Comparison of ENCODE assay signal across 6 cellular contexts in the genomic region with DNA sequence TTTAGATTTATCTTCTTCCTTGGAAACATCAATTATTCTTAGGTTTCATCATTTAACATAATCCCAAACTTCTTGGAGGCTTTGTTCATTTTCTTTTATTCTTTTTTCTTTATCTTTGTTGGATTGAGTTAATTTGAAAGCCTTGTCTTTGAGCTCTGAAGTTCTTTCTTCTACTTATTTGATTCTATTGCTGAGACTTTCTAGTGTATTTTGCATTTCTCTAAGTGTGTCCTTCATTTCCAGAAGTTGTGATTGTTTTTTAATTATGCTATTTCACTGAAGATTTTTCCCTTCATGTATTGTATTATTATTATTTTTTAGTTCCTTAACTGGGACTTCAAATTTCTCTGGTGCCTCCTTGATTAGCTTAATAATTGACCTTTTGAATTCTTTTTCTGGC.
DNase-seq lines count a peak whose midpoint lies in the region; ATAC-seq, FAIRE-seq and TF ChIP-seq lines count a peak whose summit lies in the region.
"Not testable (repeated sequence)": the region's sequence is repeated elsewhere in the genome, so short reads cannot be mapped to it uniquely, and the experiment has no call there.

No MANE protein-coding gene starts in this region.

- H3K4me1 Mint-ChIP-seq in endothelial cell (ENCODE audit: unreplicated experiment): not testable (repeated sequence)

- not testable (repeated sequence) for H4K20me1 ChIP-seq in HCT116 (ENCODE audit: insufficient read depth); KMS-11 (ENCODE audit: insufficient read depth); HepG2 (ENCODE audit: insufficient read depth, low read length)

- not testable (repeated sequence) for H3K9me3 ChIP-seq in HCT116 (ENCODE audit: control insufficient read depth in 1 of 2, insufficient read depth in 1 of 2, low read depth in 1 of 2, low read length in 2 of 2); small intestine (ENCODE audit: control insufficient read depth, low read depth)
- H3K9me3 ChIP-seq in HepG2 (ENCODE audit: low read length): peaks cover 22% of the 10 kb centered on the region

- DNase-seq in HCT116 (ENCODE audit: low read depth, low spot score); endothelial cell (ENCODE audit: low spot score); HepG2 (ENCODE audit: low spot score); small intestine: not testable (repeated sequence)

- H3K27me3 Mint-ChIP-seq in endothelial cell (ENCODE audit: unreplicated experiment): not testable (repeated sequence)

- FAIRE-seq in TTC549 (lab: Jason Lieb, UNC): peak; percentile 3
- not testable (repeated sequence) for FAIRE-seq in HepG2 (lab: Jason Lieb, UNC)
- FAIRE-seq in small intestine (lab: Jason Lieb, UNC): peak; percentile 65

- intact Hi-C loops in HCT116 (cut with micrococcal nuclease); HepG2 (cut with micrococcal nuclease; ENCODE audit: unreplicated experiment): not testable (repeated sequence)

- ATAC-seq in HCT116, HepG2: not testable (repeated sequence)

- POLR2A ChIA-PET in HCT116 (lab: Charles Lee); HepG2 (lab: Yijun Ruan, JAX): not testable (repeated sequence)

- H3K27ac ChIP-seq in HCT116 (ENCODE audit: low read depth, low read length); HepG2 (ENCODE audit: extremely low read length, insufficient read depth, low read length); small intestine (ENCODE audit: low read depth in 1 of 2, low read length in 1 of 2): not testable (repeated sequence)
- peak overlapping the region; percentile 82; the same call in 1 of the 2 replicates for H3K27ac ChIP-seq in KMS-11

- not testable (repeated sequence) for TF ChIP-seq EP300 in HepG2 (IDR thresholded peaks at IDR 0.05; ENCODE audit: low read depth in 2 of 2, low read length in 2 of 2); HepG2 (CRISPR knock-in tag; IDR thresholded peaks at IDR 0.05; ENCODE audit: borderline replicate concordance)

- not testable (repeated sequence) for H3K27ac Mint-ChIP-seq in endothelial cell (ENCODE audit: unreplicated experiment)

- not testable (repeated sequence) for H3K36me3 Mint-ChIP-seq in endothelial cell (ENCODE audit: low read depth, unreplicated experiment)

- not testable (repeated sequence) for H3K79me2 ChIP-seq in HCT116 (ENCODE audit: insufficient read depth, low read length); KMS-11 (ENCODE audit: insufficient read depth, low read depth); HepG2 (ENCODE audit: insufficient read depth, low read length)

- not testable (repeated sequence) for H3K36me3 ChIP-seq in HCT116 (ENCODE audit: control insufficient read depth in 1 of 2, insufficient read depth in 2 of 2, low read length in 2 of 2); KMS-11 (ENCODE audit: insufficient read depth); HepG2 (replicated peaks in 1 of 2; ENCODE audit: control insufficient read depth in 1 of 2, insufficient read depth in 2 of 2, low read length in 2 of 2); small intestine (ENCODE audit: control insufficient read depth in 2 of 2, insufficient read depth in 2 of 2, low read length in 2 of 2)

- H3K9me2 ChIP-seq in HCT116 (ENCODE audit: insufficient read depth): not testable (repeated sequence)

- peaks cover 15% of the 10 kb centered on the region for H3K9me3 Mint-ChIP-seq in endothelial cell (ENCODE audit: unreplicated experiment)

- RAD21 ChIA-PET in HCT116 (lab: Charles Lee; ENCODE audit: low non-redundant PET in 1 of 2, low total read pairs in 2 of 2, uncharacterized antibody in 2 of 2, unreplicated experiment in 2 of 2): not testable (repeated sequence)

- H2AFZ ChIP-seq in HCT116 (ENCODE audit: low read depth, low read length, poor library complexity, severe bottlenecking); KMS-11 (ENCODE audit: low read depth); HepG2 (ENCODE audit: low read length): not testable (repeated sequence)

- TF ChIP-seq RAD21 in HCT116 (IDR thresholded peaks at IDR 0.05; ENCODE audit: low read depth); HepG2 (CRISPR knock-in tag; IDR thresholded peaks at IDR 0.05): not testable (repeated sequence)

- CTCF ChIA-PET in HCT116 (lab: Charles Lee); HepG2 (lab: Yijun Ruan, JAX; ENCODE audit: low intra/inter-chr PET ratio, low total read pairs): not testable (repeated sequence)

- H3K4me2 ChIP-seq in HCT116 (ENCODE audit: low read length); HepG2 (ENCODE audit: low read depth, low read length): not testable (repeated sequence)
- H3K4me2 ChIP-seq in KMS-11: peak overlapping the region; percentile 76; the same call in 1 of the 2 replicates

- H3K4me3 Mint-ChIP-seq in endothelial cell (ENCODE audit: unreplicated experiment): peak overlapping the region; percentile 27

- not testable (repeated sequence) for H3K27me3 ChIP-seq in HCT116 (ENCODE audit: insufficient read depth, low read length); KMS-11 (ENCODE audit: insufficient read depth, low read depth); HepG2 (ENCODE audit: control insufficient read depth in 1 of 2, insufficient read depth in 2 of 2, low read length in 2 of 2); small intestine (ENCODE audit: control insufficient read depth in 2 of 2, insufficient read depth in 2 of 2, low read length in 2 of 2)

- not testable (repeated sequence) for H3K4me1 ChIP-seq in HCT116 (ENCODE audit: control insufficient read depth in 1 of 2, insufficient read depth in 2 of 2, low read length in 2 of 2); HepG2 (ENCODE audit: insufficient read depth, low read length); small intestine (ENCODE audit: control insufficient read depth in 2 of 2, insufficient read depth in 1 of 2, low read depth in 1 of 2, low read length in 1 of 2)
- peaks cover 36% of the 10 kb centered on the region for H3K4me1 ChIP-seq in KMS-11 (ENCODE audit: low read depth, poor library complexity, severe bottlenecking)

- BruUV-seq in HCT116 (replicated peaks; lab: Mats Ljungman, UMichigan); HepG2 (replicated peaks; lab: Mats Ljungman, UMichigan): not testable (repeated sequence)

- not testable (repeated sequence) for TF ChIP-seq CTCF in HCT116 (IDR thresholded peaks at IDR 0.05 in 2 of 3, conservative IDR thresholded peaks at IDR 0.05 in 1 of 3; ENCODE audit: borderline replicate concordance in 1 of 3, insufficient read depth in 1 of 3, low read depth in 2 of 3, low read length in 2 of 3); KMS-11 (conservative IDR thresholded peaks at IDR 0.05; ENCODE audit: low read depth, low read length); endothelial cell (IDR thresholded peaks at IDR 0.05; ENCODE audit: unreplicated experiment); HepG2 (CRISPR knock-in tag; IDR thresholded peaks at IDR 0.05)

- not testable (repeated sequence) for H3K9ac ChIP-seq in HCT116 (ENCODE audit: low read length); KMS-11; HepG2 (ENCODE audit: insufficient read depth, low read depth, low read length)

- not testable (repeated sequence) for H3K4me3 ChIP-seq in HCT116 (replicated peaks in 1 of 2; ENCODE audit: low read depth in 1 of 2, low read length in 2 of 2); KMS-11 (IDR thresholded peaks at IDR 0.05; ENCODE audit: insufficient read depth, low read depth, low read length); HepG2 (replicated peaks in 1 of 3; ENCODE audit: insufficient read depth in 1 of 3, low read depth in 2 of 3, low read length in 3 of 3); small intestine (ENCODE audit: low read depth in 1 of 2, low read length in 2 of 2)

- not testable (repeated sequence) for TF ChIP-seq POLR2A in HCT116 (IDR thresholded peaks at IDR 0.05; ENCODE audit: borderline replicate concordance, extremely low read depth, insufficient read depth, insufficient read length); HepG2 (IDR thresholded peaks at IDR 0.05; ENCODE audit: insufficient read depth in 1 of 2, low read depth in 2 of 2, low read length in 2 of 2)

- in situ Hi-C loops in HepG2 (cut with HindIII; ENCODE audit: extremely low pct_ligation_motif_present, low pct_unique_long_range_greater_than_20kb): not testable (repeated sequence)

TF ChIP-seq in HCT116, 20 proteins besides CTCF, POLR2A, EP300 and RAD21:
- peak; percentile 63; the same call in 1 of the 2 replicates for TF ChIP-seq CBX3 (IDR thresholded peaks at IDR 0.05; ENCODE audit: low read depth)

TF ChIP-seq in HepG2, 621 proteins besides CTCF, POLR2A, EP300 and RAD21:
- TF ChIP-seq ZNF160 (CRISPR knock-in tag; IDR thresholded peaks at IDR 0.05): 0 out of 2 replicates have a peak, but pooled peaks have one; percentile 54
